Comparison of ENCODE assay signal across 21 cellular contexts in genomic region chr14:37673439-37673838, GRCh38.
DNase-seq lines count a peak whose midpoint lies in the region; ATAC-seq and TF ChIP-seq lines count a peak whose summit lies in the region.
"Had no signal": no experiment of that assay in that cellular context is flagged by ENCODE, and none has a peak within 500 bp of the region (broad histone marks: within the 10 kb centered on the region; RNA-seq: fewer than 3 reads in every experiment).

No MANE protein-coding gene starts in this region.

- H3K36me3 Mint-ChIP-seq in glutamatergic neuron (ENCODE audit: unreplicated experiment): no peaks in the 10 kb centered on the region
- no peaks in the 10 kb centered on the region for H3K36me3 Mint-ChIP-seq in activated T-helper 17 cell treated with anti-CD3 and anti-CD28 coated beads, Interleukin-2, amount 50 U/mL, for 72 hours (ENCODE audit: low read depth)
- H3K36me3 Mint-ChIP-seq: CD4-positive, CD25-positive, alpha-beta regulatory T cell had no signal

- peak overlapping the region; percentile 92 for H3K27ac Mint-ChIP-seq in glutamatergic neuron (ENCODE audit: unreplicated experiment)
- no peak overlapping the region for H3K27ac Mint-ChIP-seq in activated T-helper 17 cell treated with anti-CD3 and anti-CD28 coated beads, Interleukin-2, amount 50 U/mL, for 72 hours
- H3K27ac Mint-ChIP-seq: CD4-positive, CD25-positive, alpha-beta regulatory T cell had no signal

- peaks cover 6% of the 10 kb centered on the region for H3K9me3 Mint-ChIP-seq in glutamatergic neuron (ENCODE audit: unreplicated experiment)
- H3K9me3 Mint-ChIP-seq in activated T-helper 17 cell treated with anti-CD3 and anti-CD28 coated beads, Interleukin-2, amount 50 U/mL, for 72 hours: no peaks in the 10 kb centered on the region

- H3K27me3 Mint-ChIP-seq in glutamatergic neuron (ENCODE audit: unreplicated experiment): peaks cover 2% of the 10 kb centered on the region
- H3K27me3 Mint-ChIP-seq in activated T-helper 17 cell treated with anti-CD3 and anti-CD28 coated beads, Interleukin-2, amount 50 U/mL, for 72 hours: no peaks in the 10 kb centered on the region
- H3K27me3 Mint-ChIP-seq: CD4-positive, CD25-positive, alpha-beta regulatory T cell had no signal

- peak; percentile 35 for DNase-seq in NCI-H82 (lab: John Stamatoyannopoulos, UW)
- no peak for DNase-seq in NCI-H82 treated with DMSO at 0.1 percent for 48 hours (lab: John Stamatoyannopoulos, UW; ENCODE audit: unreplicated experiment)
- peak; percentile 81 to 95 for DNase-seq in NCI-H524 (lab: John Stamatoyannopoulos, UW)
- peak; percentile 43 for DNase-seq in glutamatergic neuron
- DNase-seq in RWPE1 (ENCODE audit: low spot score): no peak
- no peak for DNase-seq in cortex of kidney (lab: John Stamatoyannopoulos, UW)
- DNase-seq in Kasumi-1 (lab: John Stamatoyannopoulos, UW): no peak
- DNase-seq: BE2C; CD4-positive, CD25-positive, alpha-beta regulatory T cell; COR-L47; DMS153; KBM-7; NCI-H1048; NCI-H1436; NCI-H2029 treated with DMSO at 0.1 percent for 48 hours; NCI-H510A; NK-92 treated with Interleukin-12 subunit alpha and Interleukin-12 subunit beta, amount 100 ng/mL, for 24 hours; Right ventricle myocardium superior had no signal

- H3K27ac ChIP-seq in RWPE1: no peak overlapping the region
- H3K27ac ChIP-seq: SK-N-MC had no signal

- POLR2A ChIA-PET in RWPE1 (lab: Yijun Ruan, JAX; ENCODE audit: low non-redundant PET): no interaction called here

- CTCF ChIA-PET in RWPE1 (lab: Yijun Ruan, JAX): interaction anchor here (0.6 kb wide), 1 partner anchor 1546 kb away, joined by 4 read pairs; no protein-coding TSS in a partner anchor

- TF ChIP-seq CTCF in glutamatergic neuron (IDR thresholded peaks at IDR 0.05; ENCODE audit: partially characterized antibody, unreplicated experiment) (no peak), RWPE1 (conservative IDR thresholded peaks at IDR 0.05; ENCODE audit: low read depth) (no peak)

- peak overlapping the region; percentile 14 for H3K4me3 Mint-ChIP-seq in glutamatergic neuron (ENCODE audit: unreplicated experiment)
- H3K4me3 Mint-ChIP-seq in activated T-helper 17 cell treated with anti-CD3 and anti-CD28 coated beads, Interleukin-2, amount 50 U/mL, for 72 hours: no peak overlapping the region
- H3K4me3 Mint-ChIP-seq: CD4-positive, CD25-positive, alpha-beta regulatory T cell had no signal

- H3K4me1 Mint-ChIP-seq in glutamatergic neuron (ENCODE audit: low read depth, unreplicated experiment): peaks cover 41% of the 10 kb centered on the region
- no peaks in the 10 kb centered on the region for H3K4me1 Mint-ChIP-seq in activated T-helper 17 cell treated with anti-CD3 and anti-CD28 coated beads, Interleukin-2, amount 50 U/mL, for 72 hours
- H3K4me1 Mint-ChIP-seq: CD4-positive, CD25-positive, alpha-beta regulatory T cell had no signal

- ATAC-seq in activated T-helper 17 cell treated with anti-CD3 and anti-CD28 coated beads, Interleukin-2, amount 50 U/mL, for 72 hours (replicated peaks): no peak
- ATAC-seq: GM12878 had no signal

Comparison
In these comparisons a context has a peak if more than half of its experiments do, and no peak if none do; other contexts are left out.
1. DNase-seq: peak in NCI-H82 (single experiment), NCI-H524 (2 of 2) and glutamatergic neuron (single experiment); none in NCI-H82 treated with DMSO at 0.1 percent for 48 hours (single experiment), RWPE1 (single experiment), cortex of kidney (single experiment) and Kasumi-1 (0 of 2).